In the genomic region with DNA sequence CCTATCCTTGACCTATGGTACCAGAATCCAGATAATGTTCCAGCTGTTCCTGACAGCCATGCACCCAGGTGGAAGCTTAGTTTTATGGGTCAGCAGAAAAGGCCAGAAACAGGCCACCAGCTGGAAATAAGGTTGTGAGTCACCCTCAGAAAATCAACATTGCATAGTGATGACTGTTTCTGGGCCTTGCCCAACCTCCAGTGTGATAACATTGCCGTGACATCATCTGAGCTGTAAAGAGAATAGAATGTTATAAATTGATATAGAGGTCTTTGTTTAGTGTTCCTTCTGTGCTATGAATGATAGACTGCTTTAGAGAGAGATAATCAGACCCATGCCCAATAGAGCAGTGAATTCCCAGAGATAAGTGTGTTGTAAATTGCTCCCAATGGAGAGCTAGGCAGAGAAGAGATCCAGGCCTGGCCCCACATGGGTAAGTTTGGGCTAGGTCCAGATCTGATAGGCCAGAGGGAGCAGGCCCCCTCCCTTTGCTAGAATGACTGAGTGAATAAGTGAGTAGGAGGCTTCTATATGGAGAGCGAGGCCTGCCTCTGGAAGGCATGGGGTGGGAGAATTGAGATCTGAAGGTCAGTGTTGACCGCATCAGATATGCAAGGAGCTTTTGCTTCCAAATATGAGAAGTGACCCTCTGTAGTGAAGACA, we compare ENCODE assay signal across 10 cellular contexts. TPM values are rescaled to one million over a fixed set of nuclear protein-coding genes. Genes with fewer than 3 reads are reported as not detected.
A peak's percentile ranks its signal among the peaks of the same experiment; 100 is the strongest.
DNase-seq lines count a peak whose midpoint lies in the region; ATAC-seq and TF ChIP-seq lines count a peak whose summit lies in the region.
"Had no signal": no experiment of that assay in that cellular context is flagged by ENCODE, and none has a peak within 500 bp of the region (broad histone marks: within the 10 kb centered on the region; RNA-seq: fewer than 3 reads in every experiment).

No MANE protein-coding gene starts in this region.

- no peak overlapping the region for H3K4me3 ChIP-seq in epithelial cell of proximal tubule (ENCODE audit: low read depth, low read length)
- no peak overlapping the region for H3K4me3 ChIP-seq in MM.1S (ENCODE audit: low read length)

- H3K27me3 Mint-ChIP-seq in nephron (ENCODE audit: low read depth): peaks cover 4% of the 10 kb centered on the region

- no peaks in the 10 kb centered on the region for H3K9me3 ChIP-seq in MM.1S (replicated peaks; ENCODE audit: insufficient read depth, low read length)

- H3K4me3 Mint-ChIP-seq in nephron: no peak overlapping the region
- H3K4me3 Mint-ChIP-seq: central memory CD8-positive, alpha-beta T cell had no signal

- no peak overlapping the region for H3K4me2 ChIP-seq in MM.1S (ENCODE audit: low read depth, low read length)

- no peak overlapping the region for H3K9ac ChIP-seq in MM.1S (ENCODE audit: low read length)

- no peaks in the 10 kb centered on the region for H3K9me3 Mint-ChIP-seq in nephron
- H3K9me3 Mint-ChIP-seq: central memory CD8-positive, alpha-beta T cell had no signal

- DNase-seq in COLO829 (ENCODE audit: low spot score) (peak; percentile 65), NCI-H69 (lab: John Stamatoyannopoulos, UW) (peak; percentile 16), epithelial cell of proximal tubule (ENCODE audit: low read depth) (peak; percentile 84), MM.1S (no peak), NCI-H2081 treated with DMSO at 0.1 percent for 48 hours (lab: John Stamatoyannopoulos, UW) (no peak)
- DNase-seq: NCI-H187 had no signal

- no peak for ATAC-seq in GM21447 (IDR thresholded peaks at IDR 0.05; ENCODE audit: unreplicated experiment)
- ATAC-seq in HG03025 (IDR thresholded peaks at IDR 0.05; ENCODE audit: low FRiP score, unreplicated experiment): no peak

- H3K4me1 Mint-ChIP-seq in nephron: peaks cover 6% of the 10 kb centered on the region
- H3K4me1 Mint-ChIP-seq: central memory CD8-positive, alpha-beta T cell had no signal

- no peaks in the 10 kb centered on the region for H3F3A ChIP-seq in MM.1S (ENCODE audit: insufficient read depth, low read length)

- H3K79me2 ChIP-seq in MM.1S (ENCODE audit: low read length): no peaks in the 10 kb centered on the region

- no peaks in the 10 kb centered on the region for H3K9me2 ChIP-seq in MM.1S (replicated peaks; ENCODE audit: insufficient read depth, low read length)

- no peaks in the 10 kb centered on the region for H3K36me3 Mint-ChIP-seq in nephron (ENCODE audit: low read depth)

- H2AFZ ChIP-seq in MM.1S (ENCODE audit: low read length): no peak overlapping the region

- no peak for TF ChIP-seq CTCF in epithelial cell of proximal tubule (conservative IDR thresholded peaks at IDR 0.05; ENCODE audit: low read depth, low read length)
- TF ChIP-seq CTCF in nephron (IDR thresholded peaks at IDR 0.05; ENCODE audit: unreplicated experiment in 3 of 3): no peak
- no peak for TF ChIP-seq CTCF in MM.1S (IDR thresholded peaks at IDR 0.05; ENCODE audit: low read length)

- H3K27ac ChIP-seq in MM.1S (ENCODE audit: low read length): no peak overlapping the region

- H4K20me1 ChIP-seq in MM.1S (ENCODE audit: insufficient read depth, low read length): no peaks in the 10 kb centered on the region

- H3K27ac Mint-ChIP-seq in nephron: peak overlapping the region; percentile 11 to 25 (median 21)

- no peaks in the 10 kb centered on the region for H3K4me1 ChIP-seq in MM.1S (ENCODE audit: low read length)

- no peaks in the 10 kb centered on the region for H3K36me3 ChIP-seq in MM.1S (replicated peaks; ENCODE audit: insufficient read depth, low read length)

- H3K27me3 ChIP-seq in MM.1S (replicated peaks; ENCODE audit: insufficient read depth, low read length): no peaks in the 10 kb centered on the region

RNA-seq across cellular contexts. Expression of a gene that starts 14.2 kb away (rescaled TPM):
- total RNA-seq in epithelial cell of proximal tubule: 29.2 and 34.6 TPM in 2 replicates

RNA-seq across cellular contexts. Expression of a gene that starts 46.0 kb away (rescaled TPM):
- 3.7 and 5.8 TPM in 2 replicates for total RNA-seq in epithelial cell of proximal tubule

Comparison
In these comparisons a context has a peak if more than half of its experiments do, and no peak if none do; other contexts are left out.
1. DNase-seq: peak in COLO829 (single experiment), NCI-H69 (single experiment) and epithelial cell of proximal tubule (single experiment); none in MM.1S (single experiment) and NCI-H2081 treated with DMSO at 0.1 percent for 48 hours (single experiment).